In genomic region chr2:27435628-27436027, GRCh38 we compare ENCODE assay signal across 16 cellular contexts. TPM values are rescaled to one million over a fixed set of nuclear protein-coding genes. Genes with fewer than 3 reads are reported as not detected.
DNase-seq lines count a peak whose midpoint lies in the region; ATAC-seq and TF ChIP-seq lines count a peak whose summit lies in the region.
"Had no signal": no experiment of that assay in that cellular context is flagged by ENCODE, and none has a peak within 500 bp of the region (broad histone marks: within the 10 kb centered on the region; RNA-seq: fewer than 3 reads in every experiment).

No MANE protein-coding gene starts in this region.

- H3K4me1 Mint-ChIP-seq in CD8-positive, alpha-beta T cell (ENCODE audit: low read depth) = peaks cover 26% of the 10 kb centered on the region
- H3K4me1 Mint-ChIP-seq in central memory CD8-positive, alpha-beta T cell = peaks cover 21% of the 10 kb centered on the region
- H3K4me1 Mint-ChIP-seq in stimulated activated effector memory CD8-positive, alpha-beta T cell treated with anti-CD3 and anti-CD28 coated beads, Interleukin-12 subunit alpha, Interleukin-12 subunit beta, amount 100 ng/mL, for 72 hours = peaks cover 23% of the 10 kb centered on the region

- H3K9me3 ChIP-seq in CD8-positive, alpha-beta T cell (ENCODE audit: low read length) = no peaks in the 10 kb centered on the region
- H3K9me3 ChIP-seq: Caco-2, MG63 had no signal

- H3K4me1 ChIP-seq in CD8-positive, alpha-beta T cell (ENCODE audit: insufficient read depth, low read length) = peaks cover 11% of the 10 kb centered on the region
- H3K4me1 ChIP-seq: Caco-2 had no signal

- peaks cover 63% of the 10 kb centered on the region for H3K36me3 ChIP-seq in CD8-positive, alpha-beta T cell (ENCODE audit: insufficient read depth, low read length)

- H3K27ac ChIP-seq in CD8-positive, alpha-beta T cell (ENCODE audit: low read depth, low read length) = no peak overlapping the region
- H3K27ac ChIP-seq: PC-9 had no signal

- H3K36me3 Mint-ChIP-seq in CD8-positive, alpha-beta T cell = peaks cover 83% of the 10 kb centered on the region
- peaks cover 77% of the 10 kb centered on the region for H3K36me3 Mint-ChIP-seq in central memory CD8-positive, alpha-beta T cell (ENCODE audit: insufficient read depth)
- H3K36me3 Mint-ChIP-seq in stimulated activated effector memory CD8-positive, alpha-beta T cell treated with anti-CD3 and anti-CD28 coated beads, Interleukin-12 subunit alpha, Interleukin-12 subunit beta, amount 100 ng/mL, for 72 hours = peaks cover 100% of the 10 kb centered on the region

- intact Hi-C loops in CD8-positive, alpha-beta T cell (cut with DNase I, micrococcal nuclease) = loop anchor here in 1 of 2 experiments (10.0 kb wide), 1 partner anchor 351 kb away; the partner anchor contains the start of gene KHK

- TF ChIP-seq CTCF in CD8-positive, alpha-beta T cell (IDR thresholded peaks at IDR 0.05) = no peak

- no peak overlapping the region for H3K4me3 ChIP-seq in CD8-positive, alpha-beta T cell (ENCODE audit: low read depth, low read length)
- H3K4me3 ChIP-seq: MG63, PC-9 had no signal

- POLR2A ChIA-PET in CD8-positive, alpha-beta T cell (lab: Charles Lee) = no interaction called here

- H3K4me3 Mint-ChIP-seq in CD8-positive, alpha-beta T cell = no peak overlapping the region
- H3K4me3 Mint-ChIP-seq in central memory CD8-positive, alpha-beta T cell = no peak overlapping the region
- H3K4me3 Mint-ChIP-seq in stimulated activated effector memory CD8-positive, alpha-beta T cell treated with anti-CD3 and anti-CD28 coated beads, Interleukin-12 subunit alpha, Interleukin-12 subunit beta, amount 100 ng/mL, for 72 hours = no peak overlapping the region
- H3K4me3 Mint-ChIP-seq: HFFc6 had no signal

- CTCF ChIA-PET in CD8-positive, alpha-beta T cell (lab: Charles Lee) = no interaction called here

- DNase-seq in activated effector memory CD4-positive, alpha-beta T cell treated with anti-CD3 and anti-CD28 coated beads, Interleukin-2, amount 50 U/mL, for 16 hours = peak; percentile 21
- DNase-seq in activated effector memory CD4-positive, alpha-beta T cell treated with Interleukin-2 at 50 U/mL for 16 hours = no peak
- no peak for DNase-seq in CD8-positive, alpha-beta T cell
- no peak for DNase-seq in central memory CD8-positive, alpha-beta T cell (ENCODE audit: low spot score in 2 of 2)
- no peak for DNase-seq in stimulated activated effector memory CD8-positive, alpha-beta T cell treated with anti-CD3 and anti-CD28 coated beads, Interleukin-12 subunit alpha, Interleukin-12 subunit beta, amount 100 ng/mL, for 72 hours (ENCODE audit: low spot score in 2 of 2)
- no peak for DNase-seq in HPDE6-E6E7 (ENCODE audit: extremely low spot score)
- DNase-seq: C1 segment of cervical spinal cord, Caco-2, DMS153, HFFc6, MG63, NCI-H1092 treated with DMSO at 0.1 percent for 48 hours, NCI-H2081 treated with DMSO at 0.1 percent for 48 hours, NCI-H510A treated with DMSO at 0.1 percent for 48 hours, PC-9 had no signal

- H3K27me3 Mint-ChIP-seq in CD8-positive, alpha-beta T cell (ENCODE audit: low read depth) = no peaks in the 10 kb centered on the region
- no peaks in the 10 kb centered on the region for H3K27me3 Mint-ChIP-seq in central memory CD8-positive, alpha-beta T cell

- no peaks in the 10 kb centered on the region for H3K27me3 ChIP-seq in CD8-positive, alpha-beta T cell (ENCODE audit: insufficient read depth, low read length)
- H3K27me3 ChIP-seq: MG63 had no signal

- ATAC-seq in CD8-positive, alpha-beta T cell = no peak
- no peak for ATAC-seq in central memory CD8-positive, alpha-beta T cell (replicated peaks; ENCODE audit: extremely low read depth, poor library complexity, severe bottlenecking)
- no peak for ATAC-seq in stimulated activated effector memory CD8-positive, alpha-beta T cell treated with anti-CD3 and anti-CD28 coated beads, Interleukin-12 subunit alpha, Interleukin-12 subunit beta, amount 100 ng/mL, for 72 hours
- ATAC-seq in HG02763 (IDR thresholded peaks at IDR 0.05; ENCODE audit: unreplicated experiment) = no peak

- H3K9me3 Mint-ChIP-seq in CD8-positive, alpha-beta T cell = no peaks in the 10 kb centered on the region
- no peaks in the 10 kb centered on the region for H3K9me3 Mint-ChIP-seq in central memory CD8-positive, alpha-beta T cell
- no peaks in the 10 kb centered on the region for H3K9me3 Mint-ChIP-seq in stimulated activated effector memory CD8-positive, alpha-beta T cell treated with anti-CD3 and anti-CD28 coated beads, Interleukin-12 subunit alpha, Interleukin-12 subunit beta, amount 100 ng/mL, for 72 hours
- H3K9me3 Mint-ChIP-seq: HFFc6 had no signal

- H3K27ac Mint-ChIP-seq in CD8-positive, alpha-beta T cell = peak overlapping the region; percentile 37
- H3K27ac Mint-ChIP-seq in central memory CD8-positive, alpha-beta T cell (ENCODE audit: low read depth) = peak overlapping the region; percentile 54
- peak overlapping the region; percentile 80 for H3K27ac Mint-ChIP-seq in stimulated activated effector memory CD8-positive, alpha-beta T cell treated with anti-CD3 and anti-CD28 coated beads, Interleukin-12 subunit alpha, Interleukin-12 subunit beta, amount 100 ng/mL, for 72 hours

RNA-seq across cellular contexts. Expression of gene KRTCAP3, which starts 6.6 kb away (rescaled TPM):
- total RNA-seq in CD8-positive, alpha-beta T cell = 1 to 10 TPM; 4.4 to 6.6 TPM

RNA-seq across cellular contexts. Expression of gene NRBP1, which starts 7.2 kb away (rescaled TPM):
- total RNA-seq in CD8-positive, alpha-beta T cell = 100 to 1,000 TPM; 192 to 196 TPM

RNA-seq across cellular contexts. Expression of gene PPM1G, which starts 26.2 kb away (rescaled TPM):
- total RNA-seq in CD8-positive, alpha-beta T cell = 10 to 100 TPM; 36.4 to 38.5 TPM

RNA-seq across cellular contexts. Expression of gene IFT172, which starts 53.9 kb away (rescaled TPM):
- total RNA-seq in CD8-positive, alpha-beta T cell = 10 to 100 TPM; 15.0 to 17.2 TPM

RNA-seq across cellular contexts. Expression of gene ZNF513, which starts 55.1 kb away (rescaled TPM):
- 10 to 100 TPM; 19.0 to 21.6 TPM for total RNA-seq in CD8-positive, alpha-beta T cell
